Comparison of ENCODE assay signal across 30 cellular contexts in genomic region chr20:33075281-33075680, GRCh38. TPM values are rescaled to one million over a fixed set of nuclear protein-coding genes. Genes with fewer than 3 reads are reported as not detected.
"Had no signal": no experiment of that assay in that cellular context is flagged by ENCODE, and none has a peak within 500 bp of the region (broad histone marks: within the 10 kb centered on the region; RNA-seq: fewer than 3 reads in every experiment).

No MANE protein-coding gene starts in this region.

- H3K36me3 ChIP-seq: esophagus squamous epithelium, gastrocnemius medialis, heart right ventricle, left lung, lower lobe of right lung had no signal

- H3K9me3 ChIP-seq: esophagus squamous epithelium, gastrocnemius medialis, left lung, lower lobe of right lung had no signal

- H3K4me1 ChIP-seq: esophagus squamous epithelium, gastrocnemius medialis, heart right ventricle, left lung, lower lobe of right lung had no signal

- DNase-seq: dermis blood vessel endothelial cell; dorsolateral prefrontal cortex; effector CD4-positive, alpha-beta T cell; effector memory CD4-positive, alpha-beta T cell; esophagus squamous epithelium; foreskin fibroblast; foreskin melanocyte; gastrocnemius medialis; glutamatergic neuron; head of caudate nucleus; heart right ventricle; hippocampal formation; kidney; kidney glomerular epithelial cell; left colon; left lung; left ventricle myocardium superior; lower lobe of right lung; mesenchymal stem cell; midbrain; naive thymus-derived CD4-positive, alpha-beta T cell had no signal

- H3K4me3 ChIP-seq: coronary artery, dorsolateral prefrontal cortex, esophagus squamous epithelium, gastrocnemius medialis, heart right ventricle, left lung, lower lobe of right lung had no signal

- ATAC-seq: esophagus mucosa; gastrocnemius medialis; heart right ventricle; left colon; left lung; left ventricle myocardium superior; lower lobe of right lung; naive thymus-derived CD4-positive, alpha-beta T cell had no signal

- H3K27ac ChIP-seq: coronary artery, dorsolateral prefrontal cortex, esophagus squamous epithelium, gastrocnemius medialis, heart right ventricle, left lung, lower lobe of right lung had no signal

RNA-seq across cellular contexts. Expression of gene BPIFB4, which starts 4.2 kb away (rescaled TPM):
- total RNA-seq: dermis blood vessel endothelial cell; endothelial cell of umbilical vein; epithelial cell of proximal tubule; esophagus mucosa; esophagus squamous epithelium; gastrocnemius medialis; glomerular endothelial cell; heart right ventricle; kidney; left colon; left lung; left ventricle myocardium superior; lower leg skin; lower lobe of right lung; lung microvascular endothelial cell; mononuclear cell; mucosa of gallbladder; naive thymus-derived CD4-positive, alpha-beta T cell had no signal
- polyA plus RNA-seq: endothelial cell of umbilical vein; heart right ventricle; naive thymus-derived CD4-positive, alpha-beta T cell had no signal

RNA-seq across cellular contexts. Expression of gene BPIFB3, which starts 21.6 kb away (rescaled TPM):
- total RNA-seq: dermis blood vessel endothelial cell; dorsolateral prefrontal cortex; endothelial cell of umbilical vein; epithelial cell of proximal tubule; esophagus mucosa; esophagus squamous epithelium; gastrocnemius medialis; glomerular endothelial cell; heart right ventricle; kidney; left colon; left lung; left ventricle myocardium superior; lower leg skin; lower lobe of right lung; lung microvascular endothelial cell; mononuclear cell; mucosa of gallbladder; naive thymus-derived CD4-positive, alpha-beta T cell had no signal
- polyA plus RNA-seq: endothelial cell of umbilical vein; heart right ventricle; naive thymus-derived CD4-positive, alpha-beta T cell had no signal

RNA-seq across cellular contexts. Expression of gene BPIFB6, which starts 43.8 kb away (rescaled TPM):
- total RNA-seq: dermis blood vessel endothelial cell; dorsolateral prefrontal cortex; endothelial cell of umbilical vein; epithelial cell of proximal tubule; esophagus mucosa; esophagus squamous epithelium; gastrocnemius medialis; glomerular endothelial cell; heart right ventricle; kidney; left colon; left lung; left ventricle myocardium superior; lower leg skin; lower lobe of right lung; lung microvascular endothelial cell; mononuclear cell; mucosa of gallbladder; naive thymus-derived CD4-positive, alpha-beta T cell had no signal
- polyA plus RNA-seq: endothelial cell of umbilical vein; heart right ventricle; naive thymus-derived CD4-positive, alpha-beta T cell had no signal
